22 cellular contexts compared by ENCODE assay signal in the genomic region with DNA sequence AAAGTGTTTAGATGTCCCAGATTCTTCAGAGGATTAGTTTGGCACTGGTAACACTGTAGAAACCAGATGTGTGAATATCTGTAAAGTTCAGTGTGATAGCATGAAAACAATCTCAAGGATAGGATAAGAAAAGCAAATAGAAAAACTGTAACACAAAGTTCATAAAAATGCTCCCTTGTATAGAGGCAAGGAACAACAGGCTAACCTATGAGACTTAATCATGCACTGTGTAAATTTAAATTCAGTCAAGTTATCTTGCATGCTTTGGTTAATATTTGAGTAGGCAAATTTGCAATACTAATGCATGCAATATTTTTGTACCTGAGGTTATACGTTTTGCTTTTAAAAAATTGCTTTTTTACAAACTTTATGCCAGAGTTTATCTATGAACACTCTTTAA.
DNase-seq lines count a peak whose midpoint lies in the region; ATAC-seq, FAIRE-seq and TF ChIP-seq lines count a peak whose summit lies in the region.
"Had no signal": no experiment of that assay in that cellular context is flagged by ENCODE, and none has a peak within 500 bp of the region (broad histone marks: within the 10 kb centered on the region; RNA-seq: fewer than 3 reads in every experiment).

No MANE protein-coding gene starts in this region.

- peak overlapping the region; percentile 18 for H3K4me2 ChIP-seq in hepatocyte
- H3K4me2 ChIP-seq: BLaER1 had no signal

- no peak overlapping the region for H2AFZ ChIP-seq in hepatocyte
- H2AFZ ChIP-seq: GM23248 had no signal

- H3K27ac ChIP-seq in hepatocyte = no peak overlapping the region
- H3K27ac ChIP-seq: 22Rv1, BLaER1, C4-2B, GM23248 had no signal

- WGBS in hepatocyte (ENCODE audit: low lambda C conversion rate, missing lambda C conversion rate) = 77% methylated on average over 1 of the region's 1 CpG

- H3K4me3 ChIP-seq in hepatocyte = no peak overlapping the region
- H3K4me3 ChIP-seq: BLaER1, GM23248 had no signal

- DNase-seq in H54 (ENCODE audit: insufficient read length, low spot score) (no peak), astrocyte of the hippocampus (ENCODE audit: low read depth, low spot score) (peak; percentile 8), hepatocyte (ENCODE audit: low spot score) (no peak), SKM-1 (lab: John Stamatoyannopoulos, UW; ENCODE audit: unreplicated experiment) (no peak)
- no peak for DNase-seq in stimulated activated CD8-positive, alpha-beta memory T cell treated with anti-CD3 and anti-CD28 coated beads, Interleukin-4, amount 100 ng/mL, for 48 hours
- DNase-seq: Caco-2; CD4-positive, CD25-positive, alpha-beta regulatory T cell; CD8-positive, alpha-beta T cell; DMS153; DND-41; GM23248; H9 had no signal

- no peaks in the 10 kb centered on the region for H3K79me2 ChIP-seq in hepatocyte

- no peaks in the 10 kb centered on the region for H3K36me3 ChIP-seq in hepatocyte (replicated peaks; ENCODE audit: insufficient read depth, low read depth)
- H3K36me3 ChIP-seq: BLaER1 had no signal

- no peaks in the 10 kb centered on the region for H4K20me1 ChIP-seq in hepatocyte (ENCODE audit: insufficient read depth, poor library complexity, severe bottlenecking)
- H4K20me1 ChIP-seq: BLaER1 had no signal

- TF ChIP-seq CTCF in hepatocyte (IDR thresholded peaks at IDR 0.05; ENCODE audit: poor library complexity) = no peak

- no peaks in the 10 kb centered on the region for H3K9me2 ChIP-seq in hepatocyte (replicated peaks; ENCODE audit: insufficient read depth)

- ATAC-seq in GM18498 (IDR thresholded peaks at IDR 0.05; ENCODE audit: unreplicated experiment) = no peak
- ATAC-seq: CD8-positive, alpha-beta T cell; HCT116 had no signal

- no peaks in the 10 kb centered on the region for H3K27me3 ChIP-seq in hepatocyte
- H3K27me3 ChIP-seq: BLaER1 had no signal

- peaks cover 7% of the 10 kb centered on the region for H3K4me1 ChIP-seq in hepatocyte (ENCODE audit: insufficient read depth)
- H3K4me1 ChIP-seq: BLaER1 had no signal

- FAIRE-seq in H54 (lab: Jason Lieb, UNC) = peak; percentile 72
- FAIRE-seq: A204.1, G401.6, GM12892, GM19239, H1 had no signal

- no peak for TF ChIP-seq POLR2A in H54 (IDR thresholded peaks at IDR 0.05; ENCODE audit: low read depth, low read length)

- H3K9me3 ChIP-seq in hepatocyte (ENCODE audit: low read depth) = no peaks in the 10 kb centered on the region
- H3K9me3 ChIP-seq: BLaER1, Caco-2 had no signal
